18 cellular contexts compared by ENCODE assay signal in genomic region chr19:58153386-58153785, GRCh38. TPM values are rescaled to one million over a fixed set of nuclear protein-coding genes. Genes with fewer than 3 reads are reported as not detected.
DNase-seq lines count a peak whose midpoint lies in the region; ATAC-seq and TF ChIP-seq lines count a peak whose summit lies in the region.
"Had no signal": no experiment of that assay in that cellular context is flagged by ENCODE, and none has a peak within 500 bp of the region (broad histone marks: within the 10 kb centered on the region; RNA-seq: fewer than 3 reads in every experiment).

No MANE protein-coding gene starts in this region.

- H3K27me3 Mint-ChIP-seq in activated T-cell treated with anti-CD3 and anti-CD28 coated beads, Interleukin-2, amount 50 U/mL, for 4 hours (ENCODE audit: low read depth), result no peaks in the 10 kb centered on the region
- peaks cover 17% of the 10 kb centered on the region for H3K27me3 Mint-ChIP-seq in GM23338 (ENCODE audit: insufficient read depth, low read depth, poor library complexity)
- no peaks in the 10 kb centered on the region for H3K27me3 Mint-ChIP-seq in effector memory CD8-positive, alpha-beta T cell
- no peaks in the 10 kb centered on the region for H3K27me3 Mint-ChIP-seq in osteocyte (ENCODE audit: unreplicated experiment)

- H3K4me2 ChIP-seq in GM23338, result peak overlapping the region; percentile 78; the same call in 1 of the 2 replicates

- no peak overlapping the region for H3K27ac ChIP-seq in GM23338 (ENCODE audit: low read depth)

- peak overlapping the region; percentile 85 for H3K4me3 Mint-ChIP-seq in activated T-cell treated with anti-CD3 and anti-CD28 coated beads, Interleukin-2, amount 50 U/mL, for 4 hours
- H3K4me3 Mint-ChIP-seq in GM23338 (no peak overlapping the region), osteocyte (ENCODE audit: unreplicated experiment) (peak overlapping the region; percentile 81)
- H3K4me3 Mint-ChIP-seq in effector memory CD8-positive, alpha-beta T cell, result peak overlapping the region; percentile 78 to 83

- peaks cover 5% of the 10 kb centered on the region; the same call in 1 of the 2 replicates for H3K36me3 ChIP-seq in GM23338 (ENCODE audit: insufficient read depth)

- peaks cover 3% of the 10 kb centered on the region; the same call in 1 of the 2 replicates for H3K27me3 ChIP-seq in GM23338 (ENCODE audit: insufficient read depth)

- H3K27ac Mint-ChIP-seq in GM23338 (no peak overlapping the region), osteocyte (ENCODE audit: unreplicated experiment) (no peak overlapping the region)
- no peak overlapping the region for H3K27ac Mint-ChIP-seq in effector memory CD8-positive, alpha-beta T cell

- DNase-seq in activated T-cell treated with anti-CD3 and anti-CD28 coated beads, Interleukin-2, amount 50 U/mL, for 4 hours, result no peak
- no peak for DNase-seq in activated T-cell treated with anti-CD3 and anti-CD28 coated beads, Interleukin-2, amount 50 U/mL, for 48 hours
- DNase-seq in GM23338 (ENCODE audit: low spot score) (no peak), osteocyte (ENCODE audit: extremely low spot score, unreplicated experiment) (no peak), amygdala (lab: John Stamatoyannopoulos, UW) (no peak), NCI-H2227 (lab: John Stamatoyannopoulos, UW; ENCODE audit: unreplicated experiment) (no peak)
- DNase-seq in effector memory CD8-positive, alpha-beta T cell, result no peak
- DNase-seq: ACHN; activated CD4-positive, alpha-beta T cell treated with anti-CD3 and anti-CD28 coated beads, Interleukin-2, amount 50 U/mL, for 4 hours; foreskin melanocyte; HCEC 1CT; left ventricle myocardium superior; NCI-H1417 treated with DMSO at 0.1 percent for 48 hours; NCI-H2171; NCI-H748 treated with DMSO at 0.1 percent for 48 hours; T1000 had no signal

- no peak overlapping the region for H2AFZ ChIP-seq in GM23338

- no peaks in the 10 kb centered on the region for H4K20me1 ChIP-seq in GM23338 (replicated peaks; ENCODE audit: insufficient read depth)

- ATAC-seq in activated T-cell treated with anti-CD3 and anti-CD28 coated beads, Interleukin-2, amount 50 U/mL, for 4 hours, result no peak
- no peak for ATAC-seq in GM23338
- ATAC-seq in effector memory CD8-positive, alpha-beta T cell (replicated peaks), result no peak
- ATAC-seq in GM18519 (IDR thresholded peaks at IDR 0.05; ENCODE audit: low FRiP score, unreplicated experiment), result no peak
- ATAC-seq: left ventricle myocardium superior, Panc1 had no signal

- H3K4me1 ChIP-seq in GM23338 (ENCODE audit: insufficient read depth), result peaks cover 15% of the 10 kb centered on the region; the same call in 1 of the 2 replicates

- H3F3A ChIP-seq in GM23338 (replicated peaks; ENCODE audit: low read depth), result no peaks in the 10 kb centered on the region

- peaks cover 10% of the 10 kb centered on the region for H3K9me3 Mint-ChIP-seq in activated T-cell treated with anti-CD3 and anti-CD28 coated beads, Interleukin-2, amount 50 U/mL, for 4 hours
- peaks cover 34% of the 10 kb centered on the region for H3K9me3 Mint-ChIP-seq in GM23338
- H3K9me3 Mint-ChIP-seq in effector memory CD8-positive, alpha-beta T cell, result peaks cover 0 to 2% of the 10 kb centered on the region in 2 donors
- peaks cover 25% of the 10 kb centered on the region for H3K9me3 Mint-ChIP-seq in osteocyte (ENCODE audit: unreplicated experiment)

- H3K9me2 ChIP-seq in GM23338 (ENCODE audit: insufficient read depth), result peaks cover 8% of the 10 kb centered on the region

- TF ChIP-seq CTCF in GM23338 (conservative IDR thresholded peaks at IDR 0.05; ENCODE audit: low read depth in 2 of 2) (no peak), osteocyte (IDR thresholded peaks at IDR 0.05) (no peak)

- peak overlapping the region; percentile 96; the same call in 1 of the 2 replicates for H3K4me3 ChIP-seq in GM23338

- peaks cover 17% of the 10 kb centered on the region for H3K4me1 Mint-ChIP-seq in activated T-cell treated with anti-CD3 and anti-CD28 coated beads, Interleukin-2, amount 50 U/mL, for 4 hours (ENCODE audit: low read depth)
- H3K4me1 Mint-ChIP-seq in GM23338, result peaks cover 11% of the 10 kb centered on the region
- peaks cover 12 to 16% of the 10 kb centered on the region in 2 donors for H3K4me1 Mint-ChIP-seq in effector memory CD8-positive, alpha-beta T cell (ENCODE audit: low read depth in 2 of 2)
- H3K4me1 Mint-ChIP-seq in osteocyte (ENCODE audit: unreplicated experiment), result peaks cover 24% of the 10 kb centered on the region

- no peaks in the 10 kb centered on the region for H3K36me3 Mint-ChIP-seq in activated T-cell treated with anti-CD3 and anti-CD28 coated beads, Interleukin-2, amount 50 U/mL, for 4 hours (ENCODE audit: insufficient read depth)
- peaks cover 18% of the 10 kb centered on the region for H3K36me3 Mint-ChIP-seq in GM23338 (ENCODE audit: low read depth)
- H3K36me3 Mint-ChIP-seq in effector memory CD8-positive, alpha-beta T cell (ENCODE audit: insufficient read depth), result peaks cover 17% of the 10 kb centered on the region
- H3K36me3 Mint-ChIP-seq in osteocyte (ENCODE audit: unreplicated experiment), result peaks cover 14% of the 10 kb centered on the region

- peaks cover 30% of the 10 kb centered on the region for H3K79me2 ChIP-seq in GM23338 (replicated peaks; ENCODE audit: insufficient read depth)

TF ChIP-seq in GM23338, 12 proteins besides CTCF, POLR2A, EP300 and RAD21:
- TF ChIP-seq ZNF114 (CRISPR knock-in tag; IDR thresholded peaks at IDR 0.05) (no peak), NANOG (IDR thresholded peaks at IDR 0.05; ENCODE audit: borderline replicate concordance) (no peak), ZNF331 (CRISPR knock-in tag; IDR thresholded peaks at IDR 0.05; ENCODE audit: low read depth) (no peak)

RNA-seq across cellular contexts. Expression of gene ZNF329, which starts 2.8 kb away (rescaled TPM):
- 1 to 10 TPM; 6.3 to 8.4 (median 7.0) TPM for total RNA-seq in activated T-cell treated with anti-CD3 and anti-CD28 coated beads, Interleukin-2, amount 50 U/mL, for 4 hours
- total RNA-seq in GM23338 (2014; rRNA removed; shearing (Covaris generic)), result 15.2 and 16.9 TPM in 2 replicates
- 2.7 and 3.3 TPM in 2 replicates for polyA plus RNA-seq in GM23338 (2016; fragmentation: Nextera tagmentation; extraction: Ambion mirVana)
- 10.0 and 10.3 TPM in 2 replicates for total RNA-seq in osteocyte

RNA-seq across cellular contexts. Expression of gene ZNF274, which starts 29.5 kb away (rescaled TPM):
- 10 to 100 TPM; 17.3 to 26.6 (median 18.4) TPM for total RNA-seq in activated T-cell treated with anti-CD3 and anti-CD28 coated beads, Interleukin-2, amount 50 U/mL, for 4 hours
- total RNA-seq in GM23338 (2014; rRNA removed; shearing (Covaris generic)), result 31.2 and 40.0 TPM in 2 replicates
- polyA plus RNA-seq in GM23338 (2016; fragmentation: Nextera tagmentation; extraction: Ambion mirVana), result 17.5 and 19.9 TPM in 2 replicates
- 14.6 and 17.2 TPM in 2 replicates for total RNA-seq in osteocyte

RNA-seq across cellular contexts. Expression of gene ZSCAN18, which starts 55.4 kb away (rescaled TPM):
- 10 to 100 TPM in 1 of 3 donors, 1 to 10 TPM in 2; 7.6 to 11.7 (median 9.5) TPM for total RNA-seq in activated T-cell treated with anti-CD3 and anti-CD28 coated beads, Interleukin-2, amount 50 U/mL, for 4 hours
- total RNA-seq in GM23338 (2014; rRNA removed; shearing (Covaris generic)), result 63.9 and 75.0 TPM in 2 replicates
- polyA plus RNA-seq in GM23338 (2016; fragmentation: Nextera tagmentation; extraction: Ambion mirVana), result 25.1 and 29.1 TPM in 2 replicates
- total RNA-seq in osteocyte, result 47.2 and 50.7 TPM in 2 replicates
